In the genomic region with DNA sequence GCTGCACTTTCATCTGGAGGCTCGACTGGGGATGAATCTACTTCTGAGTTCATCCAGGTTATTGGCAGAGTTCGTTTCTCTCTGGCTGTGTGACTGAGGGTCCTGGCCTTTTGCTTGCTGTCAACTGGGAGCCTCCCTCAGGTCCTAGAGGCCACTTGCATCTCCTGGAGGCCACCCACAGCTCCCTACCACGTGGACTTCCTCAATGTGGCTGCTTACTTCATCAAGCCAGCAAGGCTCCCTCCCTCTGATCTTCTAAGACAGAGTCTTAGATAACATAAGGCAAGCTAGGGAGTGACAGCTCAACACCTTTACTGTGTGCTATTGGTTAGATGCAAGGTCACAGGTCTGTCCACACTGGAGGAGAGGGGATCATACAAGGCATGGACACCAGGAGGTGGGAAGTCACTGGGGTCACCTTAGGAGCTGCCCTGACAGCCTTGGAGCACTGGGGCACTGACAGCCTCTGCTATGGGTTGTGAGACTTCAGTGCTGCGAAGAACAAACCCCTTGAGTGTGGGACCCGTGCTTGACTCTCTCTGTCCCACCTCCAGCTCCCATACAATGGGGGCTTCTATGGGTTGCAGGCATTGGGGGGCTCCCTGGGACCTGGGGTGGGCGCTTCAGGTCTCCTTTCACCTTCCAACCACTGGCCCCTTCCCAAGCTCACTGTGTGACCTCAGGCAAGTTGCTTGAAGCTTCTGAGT, we compare ENCODE assay signal across 26 cellular contexts. TPM values are rescaled to one million over a fixed set of nuclear protein-coding genes. Genes with fewer than 3 reads are reported as not detected.
DNase-seq lines count a peak whose midpoint lies in the region; ATAC-seq and TF ChIP-seq lines count a peak whose summit lies in the region.
"Had no signal": no experiment of that assay in that cellular context is flagged by ENCODE, and none has a peak within 500 bp of the region (broad histone marks: within the 10 kb centered on the region; RNA-seq: fewer than 3 reads in every experiment).

No MANE protein-coding gene starts in this region.

- H3K36me3 ChIP-seq in CD4-positive, CD25-positive, alpha-beta regulatory T cell (ENCODE audit: control insufficient read depth, insufficient read depth, low read length), result no peaks in the 10 kb centered on the region
- H3K36me3 ChIP-seq in gastrocnemius medialis, result no peaks in the 10 kb centered on the region
- H3K36me3 ChIP-seq: BE2C, lower lobe of right lung, neutrophil, uterus had no signal

- ATAC-seq in CD4-positive, CD25-positive, alpha-beta regulatory T cell (ENCODE audit: low read depth in 2 of 2), result no peak
- ATAC-seq in T-cell (replicated peaks in 1 of 4), result no peak
- no peak for ATAC-seq in gastrocnemius medialis
- ATAC-seq in HG03565 (IDR thresholded peaks at IDR 0.05; ENCODE audit: unreplicated experiment), result no peak
- ATAC-seq: activated CD8-positive, alpha-beta T cell treated with anti-CD3 and anti-CD28 coated beads, Interleukin-2, amount 10 ng/mL, durations not matched to agents 7 days and 5 days had no signal

- no peaks in the 10 kb centered on the region for H3K27me3 ChIP-seq in CD4-positive, CD25-positive, alpha-beta regulatory T cell (ENCODE audit: control insufficient read depth, insufficient read depth, low read length)
- peaks cover 2 to 9% (median 5%) of the 10 kb centered on the region in 3 donors for H3K27me3 ChIP-seq in gastrocnemius medialis
- H3K27me3 ChIP-seq: BE2C, neutrophil, uterus had no signal

- POLR2A ChIA-PET in activated CD4-positive, alpha-beta T cell treated with anti-CD3 and anti-CD28 coated beads, Interleukin-2, amount 10 ng/mL, durations not matched to agents 7 days and 5 days (lab: Charles Lee), result no interaction called here
- POLR2A ChIA-PET in T-cell (lab: Charles Lee), result no interaction called here

- peaks cover 34% of the 10 kb centered on the region for H3K4me1 Mint-ChIP-seq in activated CD4-positive, alpha-beta T cell treated with anti-CD3 and anti-CD28 coated beads, Interleukin-2, amount 10 ng/mL, durations not matched to agents 7 days and 5 days
- peaks cover 0 to 52% (median 21%) of the 10 kb centered on the region in 4 donors for H3K4me1 Mint-ChIP-seq in CD4-positive, CD25-positive, alpha-beta regulatory T cell
- peaks cover 18 to 47% (median 39%) of the 10 kb centered on the region in 3 donors for H3K4me1 Mint-ChIP-seq in T-cell

- no peak for DNase-seq in activated CD4-positive, alpha-beta T cell treated with anti-CD3 and anti-CD28 coated beads, Interleukin-2, amount 10 ng/mL, durations not matched to agents 7 days and 5 days
- DNase-seq in activated CD4-positive, alpha-beta T cell treated with anti-CD3 and anti-CD28 coated beads, Interleukin-2, amount 50 U/mL, for 1 hour, result no peak
- no peak for DNase-seq in CD4-positive, CD25-positive, alpha-beta regulatory T cell
- peak in 1 of 34 experiments; percentile 10 for DNase-seq in T-cell
- peak; percentile 42 for DNase-seq in islet precursor cell
- DNase-seq in gastrocnemius medialis, result no peak
- DNase-seq in stimulated activated CD4-positive, alpha-beta T cell treated with anti-CD3 and anti-CD28 coated beads, Interleukin-2, amount 100 ng/mL, for 48 hours, result no peak
- DNase-seq: 8988T; activated CD8-positive, alpha-beta T cell treated with anti-CD3 and anti-CD28 coated beads, Interleukin-2, amount 10 ng/mL, durations not matched to agents 7 days and 5 days; activated effector memory CD4-positive, alpha-beta T cell treated with Interleukin-2 at 50 U/mL for 16 hours; BE2C; caudate nucleus; hypothalamus; lower lobe of right lung; NCI-H1436 treated with DMSO at 0.1 percent for 48 hours; NCI-H748 treated with DMSO at 0.1 percent for 48 hours; Right ventricle myocardium superior; small intestine; stimulated activated CD4-positive, alpha-beta T cell treated with anti-CD3 and anti-CD28 coated beads, Interleukin-4, amount 100 ng/mL, for 4 hours; substantia nigra; uterus had no signal

- H3K9me3 Mint-ChIP-seq in activated CD4-positive, alpha-beta T cell treated with anti-CD3 and anti-CD28 coated beads, Interleukin-2, amount 10 ng/mL, durations not matched to agents 7 days and 5 days, result peaks cover 13% of the 10 kb centered on the region
- peaks cover 0 to 6% (median 0%) of the 10 kb centered on the region in 7 donors for H3K9me3 Mint-ChIP-seq in CD4-positive, CD25-positive, alpha-beta regulatory T cell
- no peaks in the 10 kb centered on the region for H3K9me3 Mint-ChIP-seq in T-cell

- H3K4me1 ChIP-seq in CD4-positive, CD25-positive, alpha-beta regulatory T cell (ENCODE audit: control insufficient read depth, insufficient read depth, low read length, poor library complexity, severe bottlenecking), result peaks cover 23% of the 10 kb centered on the region
- H3K4me1 ChIP-seq in gastrocnemius medialis, result no peaks in the 10 kb centered on the region
- H3K4me1 ChIP-seq: BE2C, uterus had no signal

- CTCF ChIA-PET in activated CD4-positive, alpha-beta T cell treated with anti-CD3 and anti-CD28 coated beads, Interleukin-2, amount 10 ng/mL, durations not matched to agents 7 days and 5 days (lab: Charles Lee), result interaction anchor here (0.7 to 1.0 kb wide), 2 partner anchors 9 to 105 kb away, joined by 3 read pairs; no protein-coding TSS in a partner anchor
- CTCF ChIA-PET in T-cell (lab: Charles Lee), result interaction anchor here (0.8 to 1.7 kb wide), 3 partner anchors 17 to 272 kb away, joined by 3 to 4 read pairs (median 3); no protein-coding TSS in a partner anchor

- peaks cover 8% of the 10 kb centered on the region for H3K36me3 Mint-ChIP-seq in activated CD4-positive, alpha-beta T cell treated with anti-CD3 and anti-CD28 coated beads, Interleukin-2, amount 10 ng/mL, durations not matched to agents 7 days and 5 days (ENCODE audit: low read depth)
- H3K36me3 Mint-ChIP-seq in CD4-positive, CD25-positive, alpha-beta regulatory T cell, result peaks cover 3% of the 10 kb centered on the region
- no peaks in the 10 kb centered on the region for H3K36me3 Mint-ChIP-seq in T-cell

- no peak for TF ChIP-seq CTCF in gastrocnemius medialis (IDR thresholded peaks at IDR 0.05 in 4 of 5, conservative IDR thresholded peaks at IDR 0.05 in 1 of 5)

- no peak overlapping the region for H3K4me3 Mint-ChIP-seq in activated CD4-positive, alpha-beta T cell treated with anti-CD3 and anti-CD28 coated beads, Interleukin-2, amount 10 ng/mL, durations not matched to agents 7 days and 5 days
- H3K4me3 Mint-ChIP-seq in CD4-positive, CD25-positive, alpha-beta regulatory T cell, result peak overlapping the region in 2 of 4 donors; percentile 65 to 74
- H3K4me3 Mint-ChIP-seq in T-cell, result no peak overlapping the region
- H3K4me3 Mint-ChIP-seq: activated CD8-positive, alpha-beta T cell treated with anti-CD3 and anti-CD28 coated beads, Interleukin-2, amount 10 ng/mL, durations not matched to agents 7 days and 5 days; T-helper 1 cell treated with Interleukin-12 subunit alpha and Interleukin-12 subunit beta and Interleukin-4 antibody, amounts not matched to agents 30 μg/mL and 1 μg/mL, for 36 hours had no signal

- H3K27me3 Mint-ChIP-seq in activated CD4-positive, alpha-beta T cell treated with anti-CD3 and anti-CD28 coated beads, Interleukin-2, amount 10 ng/mL, durations not matched to agents 7 days and 5 days, result no peaks in the 10 kb centered on the region
- H3K27me3 Mint-ChIP-seq in CD4-positive, CD25-positive, alpha-beta regulatory T cell, result no peaks in the 10 kb centered on the region
- no peaks in the 10 kb centered on the region for H3K27me3 Mint-ChIP-seq in T-cell

- no peak overlapping the region for H3K4me3 ChIP-seq in CD4-positive, CD25-positive, alpha-beta regulatory T cell (ENCODE audit: low read depth, low read length)
- H3K4me3 ChIP-seq in gastrocnemius medialis, result no peak overlapping the region
- H3K4me3 ChIP-seq: lower lobe of right lung, uterus had no signal

- H3K27ac ChIP-seq in CD4-positive, CD25-positive, alpha-beta regulatory T cell (ENCODE audit: insufficient read depth, low read length, poor library complexity, severe bottlenecking), result no peak overlapping the region
- H3K27ac ChIP-seq in gastrocnemius medialis, result no peak overlapping the region
- H3K27ac ChIP-seq: neutrophil, uterus had no signal

- TF ChIP-seq POLR2A in gastrocnemius medialis (IDR thresholded peaks at IDR 0.05), result no peak

- intact Hi-C loops in gastrocnemius medialis (cut with DNase I; ENCODE audit: low total_unique reads), result no loop called here

- H3K27ac Mint-ChIP-seq in activated CD4-positive, alpha-beta T cell treated with anti-CD3 and anti-CD28 coated beads, Interleukin-2, amount 10 ng/mL, durations not matched to agents 7 days and 5 days, result peak overlapping the region; percentile 41
- peak overlapping the region; percentile 64 to 84 (median 82) for H3K27ac Mint-ChIP-seq in CD4-positive, CD25-positive, alpha-beta regulatory T cell
- H3K27ac Mint-ChIP-seq in T-cell, result peak overlapping the region; percentile 48 to 59
- H3K27ac Mint-ChIP-seq: activated CD8-positive, alpha-beta T cell treated with anti-CD3 and anti-CD28 coated beads, Interleukin-2, amount 10 ng/mL, durations not matched to agents 7 days and 5 days; T-helper 1 cell treated with Interleukin-12 subunit alpha and Interleukin-12 subunit beta and Interleukin-4 antibody, amounts not matched to agents 30 μg/mL and 1 μg/mL, for 36 hours had no signal

- in situ Hi-C loops in gastrocnemius medialis (cut with MboI; ENCODE audit: low sequenced_read_pairs in 4 of 4), result no loop called here

- peaks cover 0 to 3% of the 10 kb centered on the region in 2 experiments for H3K9me3 ChIP-seq in CD4-positive, CD25-positive, alpha-beta regulatory T cell (ENCODE audit: control insufficient read depth in 2 of 2, low read length in 2 of 2)
- no peaks in the 10 kb centered on the region for H3K9me3 ChIP-seq in gastrocnemius medialis
- H3K9me3 ChIP-seq: BE2C, lower lobe of right lung, neutrophil, uterus had no signal

RNA-seq across cellular contexts. Expression of gene FAM187B, which starts 5.3 kb away (rescaled TPM):
- total RNA-seq in activated CD4-positive, alpha-beta T cell treated with anti-CD3 and anti-CD28 coated beads, Interleukin-2, amount 10 ng/mL, durations not matched to agents 7 days and 5 days, result not detected
- not detected for total RNA-seq in CD4-positive, CD25-positive, alpha-beta regulatory T cell
- polyA plus RNA-seq in CD4-positive, CD25-positive, alpha-beta regulatory T cell, result not detected
- total RNA-seq in T-cell (not detected), gastrocnemius medialis (not detected)
- total RNA-seq: activated CD8-positive, alpha-beta T cell treated with anti-CD3 and anti-CD28 coated beads, Interleukin-2, amount 10 ng/mL, durations not matched to agents 7 days and 5 days; epithelial cell of proximal tubule; frontal cortex; Right ventricle myocardium superior had no signal
- polyA plus RNA-seq: small intestine had no signal

RNA-seq across cellular contexts. Expression of gene LSR, which starts 25.6 kb away (rescaled TPM):
- total RNA-seq in activated CD4-positive, alpha-beta T cell treated with anti-CD3 and anti-CD28 coated beads, Interleukin-2, amount 10 ng/mL, durations not matched to agents 7 days and 5 days, result 1 to 10 TPM; 3.5 to 3.6 TPM
- 28.1 TPM for total RNA-seq in CD4-positive, CD25-positive, alpha-beta regulatory T cell
- polyA plus RNA-seq in CD4-positive, CD25-positive, alpha-beta regulatory T cell, result 10 to 100 TPM; 47.8 to 66.1 (median 53.7) TPM
- total RNA-seq in T-cell (10 to 100 TPM; 36.8 to 64.9 (median 57.4) TPM), gastrocnemius medialis (10 to 100 TPM in 1 of 4 donors, 1 to 10 TPM in 3; 2.5 to 11.4 (median 5.2) TPM)

RNA-seq across cellular contexts. Expression of gene USF2, which starts 45.5 kb away (rescaled TPM):
- total RNA-seq in activated CD4-positive, alpha-beta T cell treated with anti-CD3 and anti-CD28 coated beads, Interleukin-2, amount 10 ng/mL, durations not matched to agents 7 days and 5 days, result 100 to 1,000 TPM; 150 to 162 TPM
- total RNA-seq in CD4-positive, CD25-positive, alpha-beta regulatory T cell, result 277 TPM
- polyA plus RNA-seq in CD4-positive, CD25-positive, alpha-beta regulatory T cell, result 10 to 100 TPM in 1 of 4 donors, 1 to 10 TPM in 3; 5.9 to 10.1 (median 6.8) TPM
- total RNA-seq in T-cell, result 100 to 1,000 TPM; 207 to 255 (median 249) TPM
- 100 to 1,000 TPM; 118 to 169 (median 143) TPM for total RNA-seq in gastrocnemius medialis

RNA-seq across cellular contexts. Expression of gene HAMP, which starts 59.1 kb away (rescaled TPM):
- total RNA-seq in activated CD4-positive, alpha-beta T cell treated with anti-CD3 and anti-CD28 coated beads, Interleukin-2, amount 10 ng/mL, durations not matched to agents 7 days and 5 days, result 1 to 10 TPM in 1 of 2 experiments, under 1 TPM in 1; 0.92 to 1.2 TPM
- total RNA-seq in CD4-positive, CD25-positive, alpha-beta regulatory T cell, result 0.32 TPM
- polyA plus RNA-seq in CD4-positive, CD25-positive, alpha-beta regulatory T cell, result not detected
- total RNA-seq in T-cell, result 1 to 10 TPM in 4 of 5 donors, under 1 TPM in 1; 0.65 to 1.9 (median 1.1) TPM
- not detected for total RNA-seq in gastrocnemius medialis
- total RNA-seq: epithelial cell of proximal tubule, frontal cortex, lower lobe of right lung, Right ventricle myocardium superior had no signal
